Comparison of ENCODE assay signal across 15 cellular contexts in the genomic region with DNA sequence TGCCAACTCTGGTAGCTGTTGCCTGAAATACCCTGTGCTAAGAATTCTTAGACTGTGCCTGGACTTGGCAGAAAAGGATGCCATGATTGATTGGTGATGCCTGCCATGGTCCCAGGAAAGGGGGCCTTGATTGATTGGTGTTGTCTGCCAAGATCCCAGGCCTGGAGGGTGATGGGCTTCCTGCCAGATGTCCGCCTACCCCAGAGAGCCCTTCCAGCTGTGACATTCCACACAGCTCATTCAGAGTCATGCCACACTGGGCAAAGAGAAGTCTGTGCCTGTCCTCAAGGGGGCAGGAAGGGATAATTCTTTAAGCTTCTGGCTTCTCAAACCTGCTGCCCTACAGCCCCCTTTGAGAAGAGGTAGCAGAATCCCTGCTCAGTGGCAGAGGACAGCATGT. TPM values are rescaled to one million over a fixed set of nuclear protein-coding genes. Genes with fewer than 3 reads are reported as not detected.
DNase-seq lines count a peak whose midpoint lies in the region; ATAC-seq and TF ChIP-seq lines count a peak whose summit lies in the region.
"Had no signal": no experiment of that assay in that cellular context is flagged by ENCODE, and none has a peak within 500 bp of the region (broad histone marks: within the 10 kb centered on the region; RNA-seq: fewer than 3 reads in every experiment).

No MANE protein-coding gene starts in this region.

- H3K36me3 Mint-ChIP-seq in osteocyte (ENCODE audit: unreplicated experiment) = no peaks in the 10 kb centered on the region
- no peaks in the 10 kb centered on the region for H3K36me3 Mint-ChIP-seq in activated CD8-positive, alpha-beta T cell treated with anti-CD3 and anti-CD28 coated beads for 36 hours (ENCODE audit: low read depth)
- H3K36me3 Mint-ChIP-seq: activated naive CD8-positive, alpha-beta T cell treated with anti-CD3 and anti-CD28 coated beads, Interleukin-2, amount 10 ng/mL, durations not matched to agents 7 days and 5 days had no signal

- peaks cover 35% of the 10 kb centered on the region for H3K27me3 Mint-ChIP-seq in osteocyte (ENCODE audit: unreplicated experiment)
- H3K27me3 Mint-ChIP-seq in activated CD8-positive, alpha-beta T cell treated with anti-CD3 and anti-CD28 coated beads for 36 hours = peaks cover 13% of the 10 kb centered on the region

- no peak overlapping the region for H3K27ac Mint-ChIP-seq in osteocyte (ENCODE audit: unreplicated experiment)
- no peak overlapping the region for H3K27ac Mint-ChIP-seq in activated CD8-positive, alpha-beta T cell treated with anti-CD3 and anti-CD28 coated beads for 36 hours
- H3K27ac Mint-ChIP-seq: activated CD8-positive, alpha-beta T cell treated with anti-CD3 and anti-CD28 coated beads, Interleukin-2, amount 10 ng/mL, durations not matched to agents 7 days and 5 days; activated naive CD8-positive, alpha-beta T cell treated with anti-CD3 and anti-CD28 coated beads, Interleukin-2, amount 10 ng/mL, durations not matched to agents 7 days and 5 days had no signal

- CTCF ChIA-PET in activated CD8-positive, alpha-beta T cell treated with anti-CD3 and anti-CD28 coated beads for 36 hours (lab: Charles Lee) = interaction anchor here (0.6 to 1.0 kb wide), 3 partner anchors 11 to 326 kb away, joined by 3 to 4 read pairs (median 3); no protein-coding TSS in a partner anchor

- TF ChIP-seq CTCF in cardiac fibroblast (IDR thresholded peaks at IDR 0.05; ENCODE audit: low read depth, low read length) (no peak), osteocyte (IDR thresholded peaks at IDR 0.05) (peak; percentile 29)
- no peak for TF ChIP-seq CTCF in activated CD8-positive, alpha-beta T cell treated with anti-CD3 and anti-CD28 coated beads for 36 hours (IDR thresholded peaks at IDR 0.05)

- POLR2A ChIA-PET in activated CD8-positive, alpha-beta T cell treated with anti-CD3 and anti-CD28 coated beads for 36 hours (lab: Charles Lee) = no interaction called here

- no peaks in the 10 kb centered on the region for H3K4me1 Mint-ChIP-seq in osteocyte (ENCODE audit: unreplicated experiment)
- H3K4me1 Mint-ChIP-seq in activated CD8-positive, alpha-beta T cell treated with anti-CD3 and anti-CD28 coated beads for 36 hours (ENCODE audit: low read depth) = no peaks in the 10 kb centered on the region
- H3K4me1 Mint-ChIP-seq: activated naive CD8-positive, alpha-beta T cell treated with anti-CD3 and anti-CD28 coated beads, Interleukin-2, amount 10 ng/mL, durations not matched to agents 7 days and 5 days had no signal

- no peak overlapping the region for H3K4me3 Mint-ChIP-seq in osteocyte (ENCODE audit: unreplicated experiment)
- H3K4me3 Mint-ChIP-seq in activated CD8-positive, alpha-beta T cell treated with anti-CD3 and anti-CD28 coated beads for 36 hours = no peak overlapping the region
- H3K4me3 Mint-ChIP-seq: activated CD8-positive, alpha-beta T cell treated with anti-CD3 and anti-CD28 coated beads, Interleukin-2, amount 10 ng/mL, durations not matched to agents 7 days and 5 days; activated naive CD8-positive, alpha-beta T cell treated with anti-CD3 and anti-CD28 coated beads, Interleukin-2, amount 10 ng/mL, durations not matched to agents 7 days and 5 days had no signal

- peak; percentile 27 for DNase-seq in NCI-H1105 treated with DMSO at 0.1 percent for 48 hours (lab: John Stamatoyannopoulos, UW)
- DNase-seq in NCI-H1105 (lab: John Stamatoyannopoulos, UW) = no peak
- DNase-seq in NCI-H2171 (lab: John Stamatoyannopoulos, UW) = peak; percentile 3
- DNase-seq in cardiac fibroblast (ENCODE audit: low read depth in 2 of 2) = peak; percentile 2 to 25
- DNase-seq in osteocyte (ENCODE audit: extremely low spot score, unreplicated experiment) = no peak
- DNase-seq in activated CD8-positive, alpha-beta T cell treated with anti-CD3 and anti-CD28 coated beads for 36 hours = no peak
- DNase-seq in activated CD4-positive, alpha-beta T cell treated with anti-CD3 and anti-CD28 coated beads for 4 hours = no peak
- DNase-seq: activated CD8-positive, alpha-beta T cell treated with anti-CD3 and anti-CD28 coated beads, Interleukin-2, amount 10 ng/mL, durations not matched to agents 7 days and 5 days; activated naive CD8-positive, alpha-beta T cell treated with anti-CD3 and anti-CD28 coated beads, Interleukin-2, amount 10 ng/mL, durations not matched to agents 7 days and 5 days; effector memory CD4-positive, alpha-beta T cell; hippocampal formation; NCI-H526 treated with DMSO at 0.1 percent for 48 hours had no signal

- no peak overlapping the region for H3K4me3 ChIP-seq in cardiac fibroblast (replicated peaks in 1 of 2; ENCODE audit: low read depth in 2 of 2, low read length in 2 of 2)
- H3K4me3 ChIP-seq: K562 had no signal

- ATAC-seq in activated CD8-positive, alpha-beta T cell treated with anti-CD3 and anti-CD28 coated beads for 36 hours = no peak
- no peak for ATAC-seq in GM19328 (IDR thresholded peaks at IDR 0.05; ENCODE audit: unreplicated experiment)
- ATAC-seq: activated CD8-positive, alpha-beta T cell treated with anti-CD3 and anti-CD28 coated beads, Interleukin-2, amount 10 ng/mL, durations not matched to agents 7 days and 5 days; K562 had no signal

- H3K9me3 Mint-ChIP-seq in osteocyte (ENCODE audit: unreplicated experiment) = no peaks in the 10 kb centered on the region
- no peaks in the 10 kb centered on the region for H3K9me3 Mint-ChIP-seq in activated CD8-positive, alpha-beta T cell treated with anti-CD3 and anti-CD28 coated beads for 36 hours
- H3K9me3 Mint-ChIP-seq: activated naive CD8-positive, alpha-beta T cell treated with anti-CD3 and anti-CD28 coated beads, Interleukin-2, amount 10 ng/mL, durations not matched to agents 7 days and 5 days had no signal

- intact Hi-C loops in activated CD8-positive, alpha-beta T cell treated with anti-CD3 and anti-CD28 coated beads for 36 hours (cut with micrococcal nuclease) = no loop called here

RNA-seq across cellular contexts. Expression of gene RIMS4, which starts 24.6 kb away (rescaled TPM):
- 0.73 and 0.75 TPM in 2 replicates for total RNA-seq in osteocyte
- total RNA-seq in activated CD8-positive, alpha-beta T cell treated with anti-CD3 and anti-CD28 coated beads for 36 hours = not detected
- total RNA-seq: activated CD8-positive, alpha-beta T cell treated with anti-CD3 and anti-CD28 coated beads, Interleukin-2, amount 10 ng/mL, durations not matched to agents 7 days and 5 days; activated naive CD8-positive, alpha-beta T cell treated with anti-CD3 and anti-CD28 coated beads, Interleukin-2, amount 10 ng/mL, durations not matched to agents 7 days and 5 days; K562 had no signal

RNA-seq across cellular contexts. Expression of gene KCNK15, which starts 40.1 kb away (rescaled TPM):
- total RNA-seq in osteocyte = 17.5 and 21.5 TPM in 2 replicates
- under 1 TPM; 0.25 to 0.29 TPM for total RNA-seq in activated CD8-positive, alpha-beta T cell treated with anti-CD3 and anti-CD28 coated beads for 36 hours
- total RNA-seq: A172; activated CD8-positive, alpha-beta T cell treated with anti-CD3 and anti-CD28 coated beads, Interleukin-2, amount 10 ng/mL, durations not matched to agents 7 days and 5 days; activated naive CD8-positive, alpha-beta T cell treated with anti-CD3 and anti-CD28 coated beads, Interleukin-2, amount 10 ng/mL, durations not matched to agents 7 days and 5 days had no signal

Comparison
In these comparisons a context has a peak if more than half of its experiments do, and no peak if none do; other contexts are left out.
1. DNase-seq: peak in NCI-H1105 treated with DMSO at 0.1 percent for 48 hours (single experiment), NCI-H2171 (single experiment) and cardiac fibroblast (2 of 2); none in NCI-H1105 (single experiment), osteocyte (single experiment), activated CD8-positive, alpha-beta T cell treated with anti-CD3 and anti-CD28 coated beads for 36 hours (single experiment) and activated CD4-positive, alpha-beta T cell treated with anti-CD3 and anti-CD28 coated beads for 4 hours (0 of 2).
2. RNA of gene KCNK15, which starts 40.1 kb away (total RNA-seq): 17.5 to 21.5 TPM in osteocyte; 0.25 to 0.29 TPM in activated CD8-positive, alpha-beta T cell treated with anti-CD3 and anti-CD28 coated beads for 36 hours; every median in the first group is over 10 times any median in the second.